In the genomic region with DNA sequence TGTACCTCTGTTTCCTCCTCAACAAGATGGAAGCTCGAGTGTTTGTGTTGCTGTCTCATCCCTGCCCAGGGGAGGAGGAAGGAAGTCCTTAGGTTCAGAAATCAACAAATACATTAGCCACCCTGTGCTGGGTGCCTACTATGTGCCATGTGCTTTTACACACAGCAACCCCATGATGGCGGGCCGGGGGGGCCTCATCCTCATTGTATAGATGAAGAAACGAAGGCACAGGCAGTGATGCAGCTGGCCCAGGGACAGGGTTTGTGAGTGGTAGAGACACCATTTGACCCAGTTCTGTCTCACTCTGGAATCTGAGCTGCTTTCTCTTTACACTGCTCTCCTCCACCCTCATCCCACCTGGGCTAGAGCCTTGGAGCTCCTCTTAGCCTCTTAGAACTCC, we compare ENCODE assay signal across 28 cellular contexts. TPM values are rescaled to one million over a fixed set of nuclear protein-coding genes. Genes with fewer than 3 reads are reported as not detected.
DNase-seq lines count a peak whose midpoint lies in the region; ATAC-seq and TF ChIP-seq lines count a peak whose summit lies in the region.
"Had no signal": no experiment of that assay in that cellular context is flagged by ENCODE, and none has a peak within 500 bp of the region (broad histone marks: within the 10 kb centered on the region; RNA-seq: fewer than 3 reads in every experiment).

No MANE protein-coding gene starts in this region.

- no peaks in the 10 kb centered on the region for H3K27me3 Mint-ChIP-seq in activated CD4-positive, alpha-beta T cell treated with anti-CD3 and anti-CD28 coated beads, Interleukin-2, amount 10 ng/mL, durations not matched to agents 7 days and 5 days
- no peaks in the 10 kb centered on the region for H3K27me3 Mint-ChIP-seq in T-cell
- H3K27me3 Mint-ChIP-seq in natural killer cell treated with Interleukin-12 subunit alpha and Interleukin-12 subunit beta and Interleukin-15 and Interleukin-18, amount 100 ng/mL, for 72 hours = no peaks in the 10 kb centered on the region
- H3K27me3 Mint-ChIP-seq: activated CD8-positive, alpha-beta T cell treated with anti-CD3 and anti-CD28 coated beads for 36 hours had no signal

- H3K4me3 ChIP-seq in transverse colon = no peak overlapping the region
- H3K4me3 ChIP-seq: coronary artery, esophagus muscularis mucosa, hepatocyte had no signal

- H3K4me1 ChIP-seq in foreskin keratinocyte (no peaks in the 10 kb centered on the region), transverse colon (peaks cover 6 to 27% (median 9%) of the 10 kb centered on the region in 4 donors)

- DNase-seq in activated CD4-positive, alpha-beta T cell treated with anti-CD3 and anti-CD28 coated beads, Interleukin-2, amount 10 ng/mL, durations not matched to agents 7 days and 5 days = no peak
- DNase-seq in activated CD4-positive, alpha-beta T cell treated with anti-CD3 and anti-CD28 coated beads, Interleukin-2, amount 50 U/mL, for 48 hours = no peak
- DNase-seq in T-cell (no peak), foreskin keratinocyte (no peak), transverse colon (no peak)
- no peak for DNase-seq in natural killer cell treated with Interleukin-12 subunit alpha and Interleukin-12 subunit beta and Interleukin-15 and Interleukin-18, amount 100 ng/mL, for 72 hours (ENCODE audit: low spot score)
- DNase-seq: activated CD4-positive, CD25-positive, alpha-beta regulatory T cell; activated CD8-positive, alpha-beta T cell treated with anti-CD3 and anti-CD28 coated beads for 36 hours; amniotic stem cell; COR-L47; KBM-7; mesenchymal stem cell; NCI-H1417 treated with DMSO at 0.1 percent for 48 hours; NCI-H446; occipital lobe; OCI-M1; small intestine; stimulated activated CD4-positive, alpha-beta T cell treated with anti-CD3 and anti-CD28 coated beads, Interleukin-1b, Interleukin-23, amount 100 ng/mL, for 48 hours had no signal

- intact Hi-C loops in transverse colon (cut with DNase I; ENCODE audit: low total_unique reads) = no loop called here

- no peak for ATAC-seq in T-cell (replicated peaks in 1 of 4)
- ATAC-seq in natural killer cell treated with Interleukin-12 subunit alpha and Interleukin-12 subunit beta and Interleukin-15 and Interleukin-18, amount 100 ng/mL, for 72 hours = no peak
- no peak for ATAC-seq in foreskin keratinocyte
- ATAC-seq: activated CD8-positive, alpha-beta T cell treated with anti-CD3 and anti-CD28 coated beads for 36 hours; Right ventricle myocardium inferior had no signal

- 86% methylated on average over 4 of the region's 4 CpGs; no CpG with 5 or more reads in 1 of the 2 donors for WGBS in transverse colon (ENCODE audit: low coverage in 1 of 2), 2 donors

- H3K27ac ChIP-seq in foreskin keratinocyte = no peak overlapping the region
- no peak overlapping the region for H3K27ac ChIP-seq in transverse colon
- H3K27ac ChIP-seq: coronary artery, esophagus muscularis mucosa, hepatocyte had no signal

- no peaks in the 10 kb centered on the region for H3K9me3 Mint-ChIP-seq in activated CD4-positive, alpha-beta T cell treated with anti-CD3 and anti-CD28 coated beads, Interleukin-2, amount 10 ng/mL, durations not matched to agents 7 days and 5 days
- H3K9me3 Mint-ChIP-seq in T-cell = no peaks in the 10 kb centered on the region
- no peaks in the 10 kb centered on the region for H3K9me3 Mint-ChIP-seq in natural killer cell treated with Interleukin-12 subunit alpha and Interleukin-12 subunit beta and Interleukin-15 and Interleukin-18, amount 100 ng/mL, for 72 hours
- H3K9me3 Mint-ChIP-seq: activated CD8-positive, alpha-beta T cell treated with anti-CD3 and anti-CD28 coated beads for 36 hours had no signal

- CTCF ChIA-PET in activated CD4-positive, alpha-beta T cell treated with anti-CD3 and anti-CD28 coated beads, Interleukin-2, amount 10 ng/mL, durations not matched to agents 7 days and 5 days (lab: Charles Lee) = interaction anchor here (0.5 to 4.6 kb wide), 5 partner anchors 16 to 161 kb away, joined by 3 to 13 read pairs (median 5); no protein-coding TSS in a partner anchor
- CTCF ChIA-PET in T-cell (lab: Charles Lee) = interaction anchor here in 1 of 2 donors (1.5 kb wide), 1 partner anchor 9 kb away, joined by 3 read pairs; no protein-coding TSS in a partner anchor

- POLR2A ChIA-PET in activated CD4-positive, alpha-beta T cell treated with anti-CD3 and anti-CD28 coated beads, Interleukin-2, amount 10 ng/mL, durations not matched to agents 7 days and 5 days (lab: Charles Lee) = no interaction called here
- POLR2A ChIA-PET in T-cell (lab: Charles Lee) = no interaction called here

- H3K9me3 ChIP-seq in transverse colon = no peaks in the 10 kb centered on the region
- H3K9me3 ChIP-seq: esophagus muscularis mucosa had no signal

- no peaks in the 10 kb centered on the region for H3K36me3 ChIP-seq in transverse colon

- H3K27ac Mint-ChIP-seq in activated CD4-positive, alpha-beta T cell treated with anti-CD3 and anti-CD28 coated beads, Interleukin-2, amount 10 ng/mL, durations not matched to agents 7 days and 5 days = peak overlapping the region; percentile 78
- H3K27ac Mint-ChIP-seq in T-cell = peak overlapping the region; percentile 38 to 88
- peak overlapping the region; percentile 64 to 79 for H3K27ac Mint-ChIP-seq in natural killer cell treated with Interleukin-12 subunit alpha and Interleukin-12 subunit beta and Interleukin-15 and Interleukin-18, amount 100 ng/mL, for 72 hours
- H3K27ac Mint-ChIP-seq: activated CD8-positive, alpha-beta T cell treated with anti-CD3 and anti-CD28 coated beads for 36 hours had no signal

- TF ChIP-seq CTCF in foreskin keratinocyte (conservative IDR thresholded peaks at IDR 0.05) (no peak), transverse colon (IDR thresholded peaks at IDR 0.05) (no peak)

- TF ChIP-seq POLR2A in transverse colon (IDR thresholded peaks at IDR 0.05) = no peak

- H3K4me3 Mint-ChIP-seq in activated CD4-positive, alpha-beta T cell treated with anti-CD3 and anti-CD28 coated beads, Interleukin-2, amount 10 ng/mL, durations not matched to agents 7 days and 5 days = no peak overlapping the region
- peak overlapping the region in 2 of 3 donors; percentile 88 to 90 for H3K4me3 Mint-ChIP-seq in T-cell
- peak overlapping the region; percentile 71 for H3K4me3 Mint-ChIP-seq in natural killer cell treated with Interleukin-12 subunit alpha and Interleukin-12 subunit beta and Interleukin-15 and Interleukin-18, amount 100 ng/mL, for 72 hours
- H3K4me3 Mint-ChIP-seq: activated CD8-positive, alpha-beta T cell treated with anti-CD3 and anti-CD28 coated beads for 36 hours had no signal

- no peak for TF ChIP-seq EP300 in transverse colon (IDR thresholded peaks at IDR 0.05; ENCODE audit: low read depth)

- H3K36me3 Mint-ChIP-seq in activated CD4-positive, alpha-beta T cell treated with anti-CD3 and anti-CD28 coated beads, Interleukin-2, amount 10 ng/mL, durations not matched to agents 7 days and 5 days (ENCODE audit: low read depth) = peaks cover 24% of the 10 kb centered on the region
- peaks cover 11% of the 10 kb centered on the region for H3K36me3 Mint-ChIP-seq in T-cell
- no peaks in the 10 kb centered on the region for H3K36me3 Mint-ChIP-seq in natural killer cell treated with Interleukin-12 subunit alpha and Interleukin-12 subunit beta and Interleukin-15 and Interleukin-18, amount 100 ng/mL, for 72 hours

- H3K4me1 Mint-ChIP-seq in activated CD4-positive, alpha-beta T cell treated with anti-CD3 and anti-CD28 coated beads, Interleukin-2, amount 10 ng/mL, durations not matched to agents 7 days and 5 days = peaks cover 63% of the 10 kb centered on the region
- H3K4me1 Mint-ChIP-seq in T-cell = peaks cover 24 to 43% (median 40%) of the 10 kb centered on the region in 3 donors
- H3K4me1 Mint-ChIP-seq in natural killer cell treated with Interleukin-12 subunit alpha and Interleukin-12 subunit beta and Interleukin-15 and Interleukin-18, amount 100 ng/mL, for 72 hours (ENCODE audit: low read depth in 2 of 2) = peaks cover 27 to 43% of the 10 kb centered on the region in 2 donors

- no peaks in the 10 kb centered on the region for H3K27me3 ChIP-seq in foreskin keratinocyte
- H3K27me3 ChIP-seq in transverse colon = peaks cover 5% of the 10 kb centered on the region
- H3K27me3 ChIP-seq: esophagus muscularis mucosa, hepatocyte had no signal

- in situ Hi-C loops in transverse colon (cut with MboI; ENCODE audit: low pct_ligation_motif_present in 1 of 4, low pct_unique_long_range_greater_than_20kb in 1 of 4, low sequenced_read_pairs in 3 of 4) = no loop called here

RNA-seq across cellular contexts. Expression of gene CALHM2, which starts 1.9 kb away (rescaled TPM):
- 100 to 1,000 TPM in 1 of 2 experiments, 10 to 100 TPM in 1; 89.6 to 109 TPM for total RNA-seq in activated CD4-positive, alpha-beta T cell treated with anti-CD3 and anti-CD28 coated beads, Interleukin-2, amount 10 ng/mL, durations not matched to agents 7 days and 5 days
- total RNA-seq in T-cell = 10 to 100 TPM in 4 of 5 donors, 1 to 10 TPM in 1; 8.9 to 76.7 (median 46.8) TPM
- total RNA-seq in natural killer cell treated with Interleukin-12 subunit alpha and Interleukin-12 subunit beta and Interleukin-15 and Interleukin-18, amount 100 ng/mL, for 72 hours = 10 to 100 TPM; 11.2 to 12.7 TPM
- 6.4 and 11.0 TPM in 2 replicates for total RNA-seq in foreskin keratinocyte
- polyA plus RNA-seq in foreskin keratinocyte = 5.7 and 9.8 TPM in 2 replicates
- total RNA-seq in transverse colon = 10 to 100 TPM in 3 of 4 donors, 1 to 10 TPM in 1; 3.2 to 21.1 (median 15.7) TPM

RNA-seq across cellular contexts. Expression of gene CALHM1, which starts 4.7 kb away (rescaled TPM):
- total RNA-seq in activated CD4-positive, alpha-beta T cell treated with anti-CD3 and anti-CD28 coated beads, Interleukin-2, amount 10 ng/mL, durations not matched to agents 7 days and 5 days = under 1 TPM; 0.12 to 0.21 TPM
- total RNA-seq in T-cell = not detected
- not detected for total RNA-seq in natural killer cell treated with Interleukin-12 subunit alpha and Interleukin-12 subunit beta and Interleukin-15 and Interleukin-18, amount 100 ng/mL, for 72 hours
- not detected in 2 replicates for total RNA-seq in foreskin keratinocyte
- polyA plus RNA-seq in foreskin keratinocyte = not detected in 2 replicates
- total RNA-seq in transverse colon = not detected
- total RNA-seq: A172; activated CD8-positive, alpha-beta T cell treated with anti-CD3 and anti-CD28 coated beads for 36 hours; esophagus muscularis mucosa; frontal cortex; hepatocyte; myocyte; occipital lobe; renal cortical epithelial cell; Right ventricle myocardium inferior; subcutaneous adipose tissue; ureter had no signal

RNA-seq across cellular contexts. Expression of gene CALHM3, which starts 25.0 kb away (rescaled TPM):
- under 1 TPM in 1 of 2 experiments, not detected in 1; 0.17 TPM for total RNA-seq in activated CD4-positive, alpha-beta T cell treated with anti-CD3 and anti-CD28 coated beads, Interleukin-2, amount 10 ng/mL, durations not matched to agents 7 days and 5 days
- not detected for total RNA-seq in T-cell
- total RNA-seq in natural killer cell treated with Interleukin-12 subunit alpha and Interleukin-12 subunit beta and Interleukin-15 and Interleukin-18, amount 100 ng/mL, for 72 hours = not detected
- not detected in 2 replicates for total RNA-seq in foreskin keratinocyte
- not detected in 2 replicates for polyA plus RNA-seq in foreskin keratinocyte
- not detected for total RNA-seq in transverse colon
- total RNA-seq: activated CD8-positive, alpha-beta T cell treated with anti-CD3 and anti-CD28 coated beads for 36 hours; esophagus muscularis mucosa; frontal cortex; hepatocyte; myocyte; occipital lobe; Right ventricle myocardium inferior; subcutaneous adipose tissue; ureter had no signal
- polyA plus RNA-seq: hepatocyte, small intestine had no signal

RNA-seq across cellular contexts. Expression of gene NEURL1, which starts 39.5 kb away (rescaled TPM):
- 1 to 10 TPM; 1.1 to 1.6 TPM for total RNA-seq in activated CD4-positive, alpha-beta T cell treated with anti-CD3 and anti-CD28 coated beads, Interleukin-2, amount 10 ng/mL, durations not matched to agents 7 days and 5 days
- 1 to 10 TPM in 1 of 5 donors, under 1 TPM in 4; 0.46 to 1.7 (median 0.84) TPM for total RNA-seq in T-cell
- total RNA-seq in natural killer cell treated with Interleukin-12 subunit alpha and Interleukin-12 subunit beta and Interleukin-15 and Interleukin-18, amount 100 ng/mL, for 72 hours = 1 to 10 TPM; 1.4 to 1.8 TPM
- 0.18 and 0.24 TPM in 2 replicates for total RNA-seq in foreskin keratinocyte
- polyA plus RNA-seq in foreskin keratinocyte = 0.32 and 0.40 TPM in 2 replicates
- total RNA-seq in transverse colon = 100 to 1,000 TPM in 1 of 4 donors, 10 to 100 TPM in 3; 36.7 to 177 (median 55.8) TPM
- total RNA-seq: A172, subcutaneous adipose tissue had no signal

RNA-seq across cellular contexts. Expression of gene PDCD11, which starts 57.6 kb away (rescaled TPM):
- total RNA-seq in activated CD4-positive, alpha-beta T cell treated with anti-CD3 and anti-CD28 coated beads, Interleukin-2, amount 10 ng/mL, durations not matched to agents 7 days and 5 days = 10 to 100 TPM; 43.4 to 51.8 TPM
- total RNA-seq in T-cell (10 to 100 TPM; 24.0 to 53.3 (median 45.2) TPM), foreskin keratinocyte (47.9 and 53.1 TPM in 2 replicates), transverse colon (10 to 100 TPM; 10.1 to 20.0 (median 13.3) TPM)
- 100 to 1,000 TPM in 1 of 2 donors, 10 to 100 TPM in 1; 61.7 to 151 TPM for total RNA-seq in natural killer cell treated with Interleukin-12 subunit alpha and Interleukin-12 subunit beta and Interleukin-15 and Interleukin-18, amount 100 ng/mL, for 72 hours
- 26.9 and 27.9 TPM in 2 replicates for polyA plus RNA-seq in foreskin keratinocyte
